Comparison of ENCODE assay signal across 14 cellular contexts in the genomic region with DNA sequence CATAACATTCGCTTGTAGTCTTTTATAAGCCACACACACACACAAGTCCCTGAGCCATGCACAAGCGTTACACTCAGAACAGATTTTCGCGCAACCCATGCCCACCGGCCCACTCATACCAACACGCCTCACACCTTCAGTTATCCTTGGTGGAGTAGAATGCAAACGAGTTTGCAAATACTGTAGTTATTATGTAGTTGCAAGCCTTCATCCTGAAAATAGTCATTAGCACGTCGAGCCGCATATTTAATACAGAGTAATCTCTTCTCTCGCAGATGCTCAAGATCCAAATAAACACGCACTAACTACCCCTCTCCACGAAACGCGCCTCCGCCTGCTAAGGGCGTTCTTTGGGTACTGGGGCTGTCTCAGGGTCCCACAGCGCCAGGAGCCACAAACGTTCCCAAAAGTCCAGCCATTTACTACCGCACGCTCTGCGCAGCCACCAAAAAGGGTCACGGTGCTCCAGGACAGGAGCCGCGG. TPM values are rescaled to one million over a fixed set of nuclear protein-coding genes. Genes with fewer than 3 reads are reported as not detected.
DNase-seq lines count a peak whose midpoint lies in the region; ATAC-seq, FAIRE-seq and TF ChIP-seq lines count a peak whose summit lies in the region.
"Had no signal": no experiment of that assay in that cellular context is flagged by ENCODE, and none has a peak within 500 bp of the region (broad histone marks: within the 10 kb centered on the region; RNA-seq: fewer than 3 reads in every experiment).

No MANE protein-coding gene starts in this region.

- H3K9ac ChIP-seq in astrocyte (ENCODE audit: low read length), result no peak overlapping the region

- TF ChIP-seq CTCF in breast epithelium (IDR thresholded peaks at IDR 0.05) (no peak), MCF 10A (IDR thresholded peaks at IDR 0.05; ENCODE audit: unreplicated experiment) (no peak), astrocyte (IDR thresholded peaks at IDR 0.05; ENCODE audit: insufficient read depth, low read depth, low read length) (no peak), thoracic aorta (IDR thresholded peaks at IDR 0.05) (no peak), left lung (IDR thresholded peaks at IDR 0.05) (no peak)

- H3K36me3 ChIP-seq in breast epithelium, result no peaks in the 10 kb centered on the region
- H3K36me3 ChIP-seq in astrocyte (ENCODE audit: insufficient read depth, low read length), result no peaks in the 10 kb centered on the region
- H3K36me3 ChIP-seq in thoracic aorta, result no peaks in the 10 kb centered on the region
- no peaks in the 10 kb centered on the region for H3K36me3 ChIP-seq in left lung

- TF ChIP-seq POLR2A in breast epithelium (IDR thresholded peaks at IDR 0.05), result no peak

- no peak for ATAC-seq in naive B cell (ENCODE audit: low read depth in 2 of 2)
- ATAC-seq in thoracic aorta (ENCODE audit: insufficient number of reproducible peaks, low FRiP score, low read depth), result no peak
- no peak for ATAC-seq in left lung
- no peak for ATAC-seq in GM18873 (IDR thresholded peaks at IDR 0.05; ENCODE audit: low FRiP score, unreplicated experiment)

- BruUV-seq in MCF 10A (replicated peaks; lab: Mats Ljungman, UMichigan), result no TSS peak

- no peaks in the 10 kb centered on the region for H3K79me2 ChIP-seq in astrocyte (ENCODE audit: insufficient read depth, low read length)

- no peak overlapping the region for H2AFZ ChIP-seq in astrocyte (ENCODE audit: low read depth, low read length)

- POLR2A ChIA-PET in MCF 10A (lab: Yijun Ruan, JAX), result no interaction called here

- H3K4me1 Mint-ChIP-seq in MCF 10A (ENCODE audit: insufficient read depth, unreplicated experiment) (no peaks in the 10 kb centered on the region), astrocyte (ENCODE audit: low read depth, unreplicated experiment) (no peaks in the 10 kb centered on the region), naive B cell (peaks cover 64 to 75% (median 68%) of the 10 kb centered on the region in 3 donors)

- H3K9me3 Mint-ChIP-seq in MCF 10A (ENCODE audit: unreplicated experiment), result no peaks in the 10 kb centered on the region
- peaks cover 35% of the 10 kb centered on the region for H3K9me3 Mint-ChIP-seq in astrocyte (ENCODE audit: unreplicated experiment)
- H3K9me3 Mint-ChIP-seq in naive B cell, result peaks cover 0 to 32% (median 15%) of the 10 kb centered on the region in 7 donors

- H3K4me2 ChIP-seq in astrocyte (ENCODE audit: low read length), result no peak overlapping the region

- H3K27me3 ChIP-seq in breast epithelium, result peaks cover 12 to 100% of the 10 kb centered on the region in 2 donors
- H3K27me3 ChIP-seq in astrocyte (ENCODE audit: insufficient read depth, low read length), result peaks cover 95% of the 10 kb centered on the region
- peaks cover 17% of the 10 kb centered on the region for H3K27me3 ChIP-seq in thoracic aorta (replicated peaks; ENCODE audit: insufficient read depth)
- H3K27me3 ChIP-seq in left lung, result peaks cover 100% of the 10 kb centered on the region in 2 donors

- H3K36me3 Mint-ChIP-seq in MCF 10A (ENCODE audit: insufficient read depth, unreplicated experiment) (no peaks in the 10 kb centered on the region), astrocyte (ENCODE audit: low read depth, unreplicated experiment) (peaks cover 12% of the 10 kb centered on the region), naive B cell (peaks cover 5 to 12% of the 10 kb centered on the region in 2 donors)

- H3K4me3 Mint-ChIP-seq in MCF 10A (ENCODE audit: unreplicated experiment) (no peak overlapping the region), astrocyte (ENCODE audit: unreplicated experiment) (no peak overlapping the region), naive B cell (peak overlapping the region; percentile 72 to 90 (median 82))

- no peak for FAIRE-seq in astrocyte (lab: Jason Lieb, UNC)
- FAIRE-seq: islet of Langerhans, TTC549 had no signal

- H3K27me3 Mint-ChIP-seq in MCF 10A (ENCODE audit: insufficient read depth, unreplicated experiment), result peaks cover 80% of the 10 kb centered on the region
- H3K27me3 Mint-ChIP-seq in astrocyte (ENCODE audit: low read depth, unreplicated experiment), result peaks cover 85% of the 10 kb centered on the region
- H3K27me3 Mint-ChIP-seq in naive B cell, result peaks cover 78 to 96% (median 93%) of the 10 kb centered on the region in 3 donors

- H3K4me3 ChIP-seq in breast epithelium, result peak overlapping the region in 2 of 3 donors; percentile 41 to 63
- no peak overlapping the region for H3K4me3 ChIP-seq in astrocyte (ENCODE audit: insufficient read depth, low read depth, low read length)
- peak overlapping the region; percentile 64 for H3K4me3 ChIP-seq in thoracic aorta
- H3K4me3 ChIP-seq in left lung, result peak overlapping the region in 1 of 2 donors; percentile 22

- H3K27ac Mint-ChIP-seq in MCF 10A (ENCODE audit: low read depth, unreplicated experiment) (no peak overlapping the region), astrocyte (ENCODE audit: unreplicated experiment) (peak overlapping the region; percentile 22), naive B cell (peak overlapping the region in 5 of 6 donors; percentile 45 to 91 (median 74))

- H3K4me1 ChIP-seq in breast epithelium, result peaks cover 4 to 8% of the 10 kb centered on the region in 2 donors
- H3K4me1 ChIP-seq in astrocyte (ENCODE audit: insufficient read depth, low read length), result no peaks in the 10 kb centered on the region
- H3K4me1 ChIP-seq in thoracic aorta (ENCODE audit: control insufficient read depth in 1 of 2, low read depth in 2 of 2), result peaks cover 5 to 34% of the 10 kb centered on the region in 2 donors
- peaks cover 16 to 65% of the 10 kb centered on the region in 2 donors for H3K4me1 ChIP-seq in left lung

- DNase-seq in breast epithelium (ENCODE audit: low spot score in 2 of 2) (no peak), MCF 10A (ENCODE audit: unreplicated experiment) (no peak), astrocyte (ENCODE audit: low read depth) (no peak), naive B cell (no peak), thoracic aorta (ENCODE audit: low spot score) (no peak), left lung (no peak), midbrain (lab: John Stamatoyannopoulos, UW) (no peak)
- DNase-seq: activated naive CD4-positive, alpha-beta T cell treated with Interleukin-2 at 50 U/mL for 16 hours; NCI-H2029 treated with DMSO at 0.1 percent for 48 hours had no signal

- intact Hi-C loops in breast epithelium (cut with DNase I; ENCODE audit: low total_unique reads), result no loop called here
- intact Hi-C loops in MCF 10A (cut with micrococcal nuclease), result no loop called here
- intact Hi-C loops in left lung (cut with DNase I), result no loop called here

- no peaks in the 10 kb centered on the region for H4K20me1 ChIP-seq in astrocyte (ENCODE audit: insufficient read depth, low read length)

- H3K9me3 ChIP-seq in breast epithelium (no peaks in the 10 kb centered on the region), astrocyte (ENCODE audit: insufficient read depth, low read depth, low read length) (peaks cover 27% of the 10 kb centered on the region), thoracic aorta (no peaks in the 10 kb centered on the region), left lung (no peaks in the 10 kb centered on the region)

- CTCF ChIA-PET in MCF 10A (lab: Yijun Ruan, JAX), result interaction anchor here (1.0 kb wide), 1 partner anchor 78 kb away, joined by 3 read pairs; no protein-coding TSS in a partner anchor

- H3K27ac ChIP-seq in breast epithelium, result no peak overlapping the region
- no peak overlapping the region for H3K27ac ChIP-seq in astrocyte (ENCODE audit: low read depth, low read length)
- no peak overlapping the region for H3K27ac ChIP-seq in thoracic aorta
- no peak overlapping the region for H3K27ac ChIP-seq in left lung

RNA-seq across cellular contexts. Expression of a gene that starts 1.8 kb away (rescaled TPM):
- under 1 TPM in 1 of 3 donors, not detected in 2; 0.15 TPM for total RNA-seq in breast epithelium
- total RNA-seq in MCF 10A (2022), result not detected in 2 replicates
- not detected in 2 replicates for total RNA-seq in astrocyte
- polyA plus RNA-seq in naive B cell (ENCODE audit: low read depth in 6 of 6), result not detected
- under 1 TPM in 1 of 2 donors, not detected in 1; 0.42 TPM for total RNA-seq in thoracic aorta
- total RNA-seq in left lung, result not detected
- total RNA-seq: HT1080 had no signal
- polyA plus RNA-seq: BJ had no signal

Comparison
In these comparisons a context has a peak if more than half of its experiments do, and no peak if none do; other contexts are left out.
1. H3K4me3 Mint-ChIP-seq: peak in naive B cell (8 of 8); none in MCF 10A (single experiment) and astrocyte (single experiment).